16 cellular contexts compared by ENCODE assay signal in genomic region chr11:94400075-94400838, GRCh38. TPM values are rescaled to one million over a fixed set of nuclear protein-coding genes. Genes with fewer than 3 reads are reported as not detected.
DNase-seq lines count a peak whose midpoint lies in the region; ATAC-seq, FAIRE-seq and TF ChIP-seq lines count a peak whose summit lies in the region.
"Had no signal": no experiment of that assay in that cellular context is flagged by ENCODE, and none has a peak within 500 bp of the region (broad histone marks: within the 10 kb centered on the region; RNA-seq: fewer than 3 reads in every experiment).

No MANE protein-coding gene starts in this region.

- no peak for FAIRE-seq in keratinocyte (lab: Jason Lieb, UNC)

- intact Hi-C loops in left ventricle myocardium inferior (cut with micrococcal nuclease) (no loop called here), left ventricle myocardium superior (cut with micrococcal nuclease) (no loop called here)

- H3K9me1 ChIP-seq in keratinocyte (ENCODE audit: control insufficient read depth, extremely low read depth, insufficient read depth, low read length) = no peaks in the 10 kb centered on the region

- H3K4me1 ChIP-seq in left ventricle myocardium inferior = peaks cover 13% of the 10 kb centered on the region
- peaks cover 11% of the 10 kb centered on the region for H3K4me1 ChIP-seq in keratinocyte (ENCODE audit: control insufficient read depth, extremely low read depth, insufficient read depth, low read length)
- H3K4me1 ChIP-seq in stomach smooth muscle (ENCODE audit: control insufficient read depth, insufficient read depth, low read length) = peaks cover 3% of the 10 kb centered on the region

- H3K9me3 ChIP-seq in left ventricle myocardium inferior (replicated peaks) = no peaks in the 10 kb centered on the region
- no peaks in the 10 kb centered on the region for H3K9me3 ChIP-seq in keratinocyte (ENCODE audit: control insufficient read depth, low read depth, low read length)
- H3K9me3 ChIP-seq in stomach smooth muscle (ENCODE audit: control insufficient read depth in 2 of 2, low read length in 2 of 2) = no peaks in the 10 kb centered on the region
- H3K9me3 ChIP-seq: left lung, right lobe of liver had no signal

- no peaks in the 10 kb centered on the region for H3K9me3 Mint-ChIP-seq in WTC11
- H3K9me3 Mint-ChIP-seq: activated B cell treated with CpG ODN at 0.5 μM for 24 hours had no signal

- H3K79me2 ChIP-seq in keratinocyte (ENCODE audit: control insufficient read depth, insufficient read depth, low read length) = no peaks in the 10 kb centered on the region

- H3K27me3 Mint-ChIP-seq in WTC11 (ENCODE audit: low read depth) = peaks cover 51% of the 10 kb centered on the region

- dilution Hi-C loops in keratinocyte (cut with MboI; ENCODE audit: extremely low pct_ligation_motif_present, low sequenced_read_pairs) = no loop called here

- POLR2A ChIA-PET in WTC11 (lab: Charles Lee) (no interaction called here), HEK293T (lab: Yijun Ruan, JAX) (no interaction called here)

- no peaks in the 10 kb centered on the region for H3K36me3 Mint-ChIP-seq in WTC11

- peaks cover 18% of the 10 kb centered on the region for H3K4me1 Mint-ChIP-seq in WTC11

- H2AFZ ChIP-seq in keratinocyte (ENCODE audit: control insufficient read depth, low read length) = no peak overlapping the region

- H3K4me3 ChIP-seq in left ventricle myocardium inferior = peak overlapping the region; percentile 65
- H3K4me3 ChIP-seq in keratinocyte (ENCODE audit: control insufficient read depth in 2 of 3, extremely low read depth in 1 of 3, insufficient read depth in 2 of 3, low read depth in 1 of 3, low read length in 3 of 3) = peak overlapping the region in 1 of 3 experiments; percentile 46
- peak overlapping the region; percentile 46 to 67 for H3K4me3 ChIP-seq in stomach smooth muscle (ENCODE audit: low read length in 2 of 2)
- H3K4me3 ChIP-seq: left lung, right lobe of liver had no signal

- H4K20me1 ChIP-seq in keratinocyte (ENCODE audit: control insufficient read depth, extremely low read depth, insufficient read depth, low read length) = no peaks in the 10 kb centered on the region

- H3K27ac ChIP-seq in left ventricle myocardium inferior (replicated peaks) (no peak overlapping the region), keratinocyte (ENCODE audit: control insufficient read depth, insufficient read depth, low read length) (no peak overlapping the region), stomach smooth muscle (ENCODE audit: low read length) (no peak overlapping the region)
- H3K27ac ChIP-seq: left lung, right lobe of liver, RWPE1 had no signal

- H3K9ac ChIP-seq in keratinocyte (ENCODE audit: control insufficient read depth, extremely low read depth, insufficient read depth, low read length) = no peak overlapping the region
- H3K9ac ChIP-seq in stomach smooth muscle (ENCODE audit: low read length in 2 of 2) = no peak overlapping the region

- H3K27me3 ChIP-seq in left ventricle myocardium inferior (ENCODE audit: low read depth) (peaks cover 47% of the 10 kb centered on the region), keratinocyte (ENCODE audit: control insufficient read depth, extremely low read depth, insufficient read depth, low read length) (peaks cover 32% of the 10 kb centered on the region), stomach smooth muscle (ENCODE audit: control insufficient read depth in 1 of 2, insufficient read depth in 2 of 2, low read length in 2 of 2) (peaks cover 28 to 29% of the 10 kb centered on the region in 2 donors)
- H3K27me3 ChIP-seq: right lobe of liver had no signal

- H3K36me3 ChIP-seq in left ventricle myocardium inferior = no peaks in the 10 kb centered on the region
- H3K36me3 ChIP-seq in keratinocyte (ENCODE audit: control insufficient read depth in 2 of 2, extremely low read depth in 1 of 2, insufficient read depth in 2 of 2, low read length in 2 of 2) = no peaks in the 10 kb centered on the region
- no peaks in the 10 kb centered on the region for H3K36me3 ChIP-seq in stomach smooth muscle (ENCODE audit: control insufficient read depth in 2 of 2, insufficient read depth in 2 of 2, low read length in 2 of 2)
- H3K36me3 ChIP-seq: left lung, right lobe of liver had no signal

- no peak for ATAC-seq in left ventricle myocardium superior
- no peak for ATAC-seq in WTC11

- peak overlapping the region; percentile 77 for H3K4me2 ChIP-seq in keratinocyte (ENCODE audit: control insufficient read depth, extremely low read depth, insufficient read depth, low read depth, low read length)

- CTCF ChIA-PET in WTC11 (lab: Charles Lee) (no interaction called here), HEK293T (lab: Yijun Ruan, JAX) (no interaction called here)

- DNase-seq in left ventricle myocardium inferior (no peak), left ventricle myocardium superior (no peak), WTC11 (ENCODE audit: low spot score) (no peak), keratinocyte (ENCODE audit: low read depth, low spot score) (no peak), SHP77 treated with DMSO at 0.1 percent for 48 hours (lab: John Stamatoyannopoulos, UW) (no peak), HEK293T (ENCODE audit: extremely low spot score) (no peak), NCI-H1092 (lab: John Stamatoyannopoulos, UW) (no peak)
- DNase-seq: activated B cell treated with CpG ODN at 0.5 μM for 24 hours, GF-D8, KG1, left lung, right lobe of liver, trophoblast cell had no signal

- peak overlapping the region; percentile 74 for H3K4me3 Mint-ChIP-seq in WTC11
- H3K4me3 Mint-ChIP-seq: activated B cell treated with CpG ODN at 0.5 μM for 24 hours had no signal

- H3K27ac Mint-ChIP-seq in WTC11 = no peak overlapping the region
- H3K27ac Mint-ChIP-seq: activated B cell treated with CpG ODN at 0.5 μM for 24 hours had no signal

- TF ChIP-seq CTCF in left ventricle myocardium inferior (IDR thresholded peaks at IDR 0.05; ENCODE audit: borderline replicate concordance) (no peak), WTC11 (IDR thresholded peaks at IDR 0.05) (no peak), keratinocyte (optimal IDR thresholded peaks at IDR 0.05 in 1 of 3, IDR thresholded peaks at IDR 0.05 in 1 of 3, conservative IDR thresholded peaks at IDR 0.05 in 1 of 3; ENCODE audit: extremely low read depth in 1 of 3, insufficient read depth in 2 of 3, low read length in 3 of 3) (no peak)

TF ChIP-seq in WTC11, 78 proteins besides CTCF, POLR2A, EP300 and RAD21 (continues in another document):
- TF ChIP-seq HMGXB4 (CRISPR knock-in tag; IDR thresholded peaks at IDR 0.05) (no peak), ZNF423 (CRISPR knock-in tag; IDR thresholded peaks at IDR 0.05) (no peak)

TF ChIP-seq in HEK293T, 16 proteins besides CTCF, POLR2A, EP300 and RAD21:
- TF ChIP-seq CTBP1 (IDR thresholded peaks at IDR 0.05; ENCODE audit: borderline replicate concordance) (no peak), FOXM1 (IDR thresholded peaks at IDR 0.05; ENCODE audit: borderline replicate concordance) (no peak), LEF1 (IDR thresholded peaks at IDR 0.05; ENCODE audit: borderline replicate concordance) (no peak), NFRKB (IDR thresholded peaks at IDR 0.05) (no peak), HDGF (IDR thresholded peaks at IDR 0.05; ENCODE audit: borderline replicate concordance) (no peak), BHLHE40 (IDR thresholded peaks at IDR 0.05; ENCODE audit: borderline replicate concordance) (no peak), L3MBTL2 (conservative IDR thresholded peaks at IDR 0.05) (no peak), ZNF384 (IDR thresholded peaks at IDR 0.05) (no peak), ELF4 (IDR thresholded peaks at IDR 0.05) (no peak)

RNA-seq across cellular contexts. Expression of gene GPR83, which starts 1.0 kb away (rescaled TPM):
- total RNA-seq in left ventricle myocardium inferior (0.25 TPM), left ventricle myocardium superior (0.17 TPM), WTC11 (2021) (0.23 to 0.48 TPM (median 0.42 TPM) in 3 replicates)
- polyA plus RNA-seq in keratinocyte = 0.04 TPM in 2 of 3 replicates, not detected in the other
- 0.07 TPM for polyA plus RNA-seq in keratinocyte (2011; ENCODE audit: low read depth)
- not detected in 2 replicates for polyA plus RNA-seq in keratinocyte (2011; cell fraction: cytosol; rRNA removed)
- polyA plus RNA-seq in keratinocyte (2011; cell fraction: nucleus; rRNA removed) = 0.23 TPM in 2 replicates
- 0.10 TPM in 1 of 2 replicates, not detected in the other for polyA plus RNA-seq in keratinocyte (2012; ENCODE audit: low replicate concordance)
- 0.22 TPM in 1 of 3 replicates, not detected in the others for polyA minus RNA-seq in keratinocyte
- polyA minus RNA-seq in keratinocyte (2011; cell fraction: cytosol; rRNA and poly(A)+ RNA removed) = not detected
- polyA minus RNA-seq in keratinocyte (2011; cell fraction: nucleus; rRNA and poly(A)+ RNA removed) = 0.11 and 0.31 TPM in 2 replicates
- total RNA-seq: fibroblast of villous mesenchyme had no signal
